ENCODE assay signal across 1 cellular context in genomic region chr19:41397086-41398041, GRCh38.
A peak's percentile ranks its signal among the peaks of the same experiment; 100 is the strongest.
TF ChIP-seq lines count a peak whose summit lies in the region.

Gene BCKDHA (plus strand): TSS chr19:41397818. CDS start chr19:41397828, 10 bp downstream.
Gene EXOSC5 (minus strand): TSS chr19:41397359. CDS start chr19:41397328, 31 bp downstream.

TF ChIP-seq in HepG2, 621 proteins besides CTCF, POLR2A, EP300 and RAD21 (continued from another document and continues in another):
- TF ChIP-seq AKNA (CRISPR knock-in tag; IDR thresholded peaks at IDR 0.05; ENCODE audit: borderline replicate concordance), result no peak; the same call in 1 of the 2 replicates
- 0 out of 2 replicates have a peak, but pooled peaks have one; percentile 25 for TF ChIP-seq NCOA5 (CRISPR knock-in tag; IDR thresholded peaks at IDR 0.05)
- TF ChIP-seq ZNF292 (CRISPR knock-in tag; IDR thresholded peaks at IDR 0.05; ENCODE audit: borderline replicate concordance, low read depth), result no peak
- TF ChIP-seq CEBPG (CRISPR knock-in tag; IDR thresholded peaks at IDR 0.05), result peak; percentile 33
- TF ChIP-seq PATZ1 (CRISPR knock-in tag; IDR thresholded peaks at IDR 0.05), result peak; percentile 42; the same call in 1 of the 2 replicates
- TF ChIP-seq, protein P1, sequence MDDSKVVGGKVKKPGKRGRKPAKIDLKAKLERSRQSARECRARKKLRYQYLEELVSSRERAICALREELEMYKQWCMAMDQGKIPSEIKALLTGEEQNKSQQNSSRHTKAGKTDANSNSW (CRISPR knock-in tag; IDR thresholded peaks at IDR 0.05; ENCODE audit: borderline replicate concordance), result no peak
- TF ChIP-seq ZNF724P (CRISPR knock-in tag; IDR thresholded peaks at IDR 0.05; ENCODE audit: borderline replicate concordance), result peak; percentile 86; the same call in 1 of the 2 replicates
- TF ChIP-seq GLI4 (CRISPR knock-in tag; IDR thresholded peaks at IDR 0.05; ENCODE audit: borderline replicate concordance), result no peak; the same call in 1 of the 2 replicates
- TF ChIP-seq, protein P2, sequence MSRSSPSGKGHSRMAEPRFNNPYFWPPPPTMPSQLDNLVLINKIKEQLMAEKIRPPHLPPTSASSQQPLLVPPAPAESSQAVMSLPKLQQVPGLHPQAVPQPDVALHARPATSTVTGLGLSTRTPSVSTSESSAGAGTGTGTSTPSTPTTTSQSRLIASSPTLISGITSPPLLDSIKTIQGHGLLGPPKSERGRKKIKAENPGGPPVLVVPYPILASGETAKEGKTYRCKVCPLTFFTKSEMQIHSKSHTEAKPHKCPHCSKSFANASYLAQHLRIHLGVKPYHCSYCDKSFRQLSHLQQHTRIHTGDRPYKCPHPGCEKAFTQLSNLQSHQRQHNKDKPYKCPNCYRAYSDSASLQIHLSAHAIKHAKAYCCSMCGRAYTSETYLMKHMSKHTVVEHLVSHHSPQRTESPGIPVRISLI (CRISPR knock-in tag; IDR thresholded peaks at IDR 0.05; ENCODE audit: borderline replicate concordance), result no peak
- no peak for TF ChIP-seq RELA (CRISPR knock-in tag; IDR thresholded peaks at IDR 0.05)
- TF ChIP-seq ATF2 (CRISPR knock-in tag; IDR thresholded peaks at IDR 0.05), result 0 out of 2 replicates have a peak, but pooled peaks have one; percentile 39
- no peak for TF ChIP-seq ZNF326 (CRISPR knock-in tag; IDR thresholded peaks at IDR 0.05; ENCODE audit: borderline replicate concordance)
- TF ChIP-seq, protein P3, sequence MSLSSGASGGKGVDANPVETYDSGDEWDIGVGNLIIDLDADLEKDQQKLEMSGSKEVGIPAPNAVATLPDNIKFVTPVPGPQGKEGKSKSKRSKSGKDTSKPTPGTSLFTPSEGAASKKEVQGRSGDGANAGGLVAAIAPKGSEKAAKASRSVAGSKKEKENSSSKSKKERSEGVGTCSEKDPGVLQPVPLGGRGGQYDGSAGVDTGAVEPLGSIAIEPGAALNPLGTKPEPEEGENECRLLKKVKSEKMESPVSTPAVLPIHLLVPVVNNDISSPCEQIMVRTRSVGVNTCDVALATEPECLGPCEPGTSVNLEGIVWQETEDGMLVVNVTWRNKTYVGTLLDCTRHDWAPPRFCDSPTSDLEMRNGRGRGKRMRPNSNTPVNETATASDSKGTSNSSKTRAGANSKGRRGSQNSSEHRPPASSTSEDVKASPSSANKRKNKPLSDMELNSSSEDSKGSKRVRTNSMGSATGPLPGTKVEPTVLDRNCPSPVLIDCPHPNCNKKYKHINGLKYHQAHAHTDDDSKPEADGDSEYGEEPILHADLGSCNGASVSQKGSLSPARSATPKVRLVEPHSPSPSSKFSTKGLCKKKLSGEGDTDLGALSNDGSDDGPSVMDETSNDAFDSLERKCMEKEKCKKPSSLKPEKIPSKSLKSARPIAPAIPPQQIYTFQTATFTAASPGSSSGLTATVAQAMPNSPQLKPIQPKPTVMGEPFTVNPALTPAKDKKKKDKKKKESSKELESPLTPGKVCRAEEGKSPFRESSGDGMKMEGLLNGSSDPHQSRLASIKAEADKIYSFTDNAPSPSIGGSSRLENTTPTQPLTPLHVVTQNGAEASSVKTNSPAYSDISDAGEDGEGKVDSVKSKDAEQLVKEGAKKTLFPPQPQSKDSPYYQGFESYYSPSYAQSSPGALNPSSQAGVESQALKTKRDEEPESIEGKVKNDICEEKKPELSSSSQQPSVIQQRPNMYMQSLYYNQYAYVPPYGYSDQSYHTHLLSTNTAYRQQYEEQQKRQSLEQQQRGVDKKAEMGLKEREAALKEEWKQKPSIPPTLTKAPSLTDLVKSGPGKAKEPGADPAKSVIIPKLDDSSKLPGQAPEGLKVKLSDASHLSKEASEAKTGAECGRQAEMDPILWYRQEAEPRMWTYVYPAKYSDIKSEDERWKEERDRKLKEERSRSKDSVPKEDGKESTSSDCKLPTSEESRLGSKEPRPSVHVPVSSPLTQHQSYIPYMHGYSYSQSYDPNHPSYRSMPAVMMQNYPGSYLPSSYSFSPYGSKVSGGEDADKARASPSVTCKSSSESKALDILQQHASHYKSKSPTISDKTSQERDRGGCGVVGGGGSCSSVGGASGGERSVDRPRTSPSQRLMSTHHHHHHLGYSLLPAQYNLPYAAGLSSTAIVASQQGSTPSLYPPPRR (CRISPR knock-in tag; IDR thresholded peaks at IDR 0.05; ENCODE audit: borderline replicate concordance), result no peak
- TF ChIP-seq, protein P4, sequence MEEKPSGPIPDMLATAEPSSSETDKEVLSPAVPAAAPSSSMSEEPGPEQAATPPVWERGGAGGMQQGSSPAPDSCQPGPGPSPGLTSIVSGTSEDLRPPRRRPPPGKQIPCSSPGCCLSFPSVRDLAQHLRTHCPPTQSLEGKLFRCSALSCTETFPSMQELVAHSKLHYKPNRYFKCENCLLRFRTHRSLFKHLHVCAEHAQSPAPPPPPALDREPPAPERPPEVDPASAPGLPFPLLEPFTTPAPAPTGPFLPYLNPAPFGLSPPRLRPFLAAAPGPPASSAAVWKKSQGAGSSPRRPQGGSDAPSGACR (CRISPR knock-in tag; IDR thresholded peaks at IDR 0.05), result no peak; the same call in 1 of the 2 replicates
- peak; percentile 53 for TF ChIP-seq ZNF709 (CRISPR knock-in tag; IDR thresholded peaks at IDR 0.05)
- no peak for TF ChIP-seq ZNF75D (CRISPR knock-in tag; IDR thresholded peaks at IDR 0.05; ENCODE audit: borderline replicate concordance)
- TF ChIP-seq ZNF644 (CRISPR knock-in tag; IDR thresholded peaks at IDR 0.05; ENCODE audit: low read depth), result no peak
- TF ChIP-seq ARNTL (CRISPR knock-in tag; IDR thresholded peaks at IDR 0.05), result peak; percentile 94
- peak; percentile 60; the same call in 1 of the 2 replicates for TF ChIP-seq GFI1 (CRISPR knock-in tag; IDR thresholded peaks at IDR 0.05; ENCODE audit: borderline replicate concordance)
- peak; percentile 66; the same call in 1 of the 2 replicates for TF ChIP-seq ATF1 (CRISPR knock-in tag; IDR thresholded peaks at IDR 0.05)
- TF ChIP-seq ZNF776 (CRISPR knock-in tag; IDR thresholded peaks at IDR 0.05), result no peak
- TF ChIP-seq NONO (IDR thresholded peaks at IDR 0.05), result no peak
- peak; percentile 67; the same call in 1 of the 2 replicates for TF ChIP-seq NONO (CRISPR knock-in tag; conservative IDR thresholded peaks at IDR 0.05)
- TF ChIP-seq LCORL (IDR thresholded peaks at IDR 0.05), result peak; percentile 80; the same call in 1 of the 2 replicates
- TF ChIP-seq LCORL (CRISPR knock-in tag; IDR thresholded peaks at IDR 0.05), result peak; percentile 72; the same call in 1 of the 2 replicates
- TF ChIP-seq HES4 (CRISPR knock-in tag; IDR thresholded peaks at IDR 0.05; ENCODE audit: borderline replicate concordance), result peak; percentile 73; the same call in 1 of the 2 replicates
- TF ChIP-seq, protein P5, sequence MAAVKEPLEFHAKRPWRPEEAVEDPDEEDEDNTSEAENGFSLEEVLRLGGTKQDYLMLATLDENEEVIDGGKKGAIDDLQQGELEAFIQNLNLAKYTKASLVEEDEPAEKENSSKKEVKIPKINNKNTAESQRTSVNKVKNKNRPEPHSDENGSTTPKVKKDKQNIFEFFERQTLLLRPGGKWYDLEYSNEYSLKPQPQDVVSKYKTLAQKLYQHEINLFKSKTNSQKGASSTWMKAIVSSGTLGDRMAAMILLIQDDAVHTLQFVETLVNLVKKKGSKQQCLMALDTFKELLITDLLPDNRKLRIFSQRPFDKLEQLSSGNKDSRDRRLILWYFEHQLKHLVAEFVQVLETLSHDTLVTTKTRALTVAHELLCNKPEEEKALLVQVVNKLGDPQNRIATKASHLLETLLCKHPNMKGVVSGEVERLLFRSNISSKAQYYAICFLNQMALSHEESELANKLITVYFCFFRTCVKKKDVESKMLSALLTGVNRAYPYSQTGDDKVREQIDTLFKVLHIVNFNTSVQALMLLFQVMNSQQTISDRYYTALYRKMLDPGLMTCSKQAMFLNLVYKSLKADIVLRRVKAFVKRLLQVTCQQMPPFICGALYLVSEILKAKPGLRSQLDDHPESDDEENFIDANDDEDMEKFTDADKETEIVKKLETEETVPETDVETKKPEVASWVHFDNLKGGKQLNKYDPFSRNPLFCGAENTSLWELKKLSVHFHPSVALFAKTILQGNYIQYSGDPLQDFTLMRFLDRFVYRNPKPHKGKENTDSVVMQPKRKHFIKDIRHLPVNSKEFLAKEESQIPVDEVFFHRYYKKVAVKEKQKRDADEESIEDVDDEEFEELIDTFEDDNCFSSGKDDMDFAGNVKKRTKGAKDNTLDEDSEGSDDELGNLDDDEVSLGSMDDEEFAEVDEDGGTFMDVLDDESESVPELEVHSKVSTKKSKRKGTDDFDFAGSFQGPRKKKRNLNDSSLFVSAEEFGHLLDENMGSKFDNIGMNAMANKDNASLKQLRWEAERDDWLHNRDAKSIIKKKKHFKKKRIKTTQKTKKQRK (IDR thresholded peaks at IDR 0.05; ENCODE audit: low read length), result no peak
- TF ChIP-seq EEA1 (CRISPR knock-in tag; IDR thresholded peaks at IDR 0.05; ENCODE audit: borderline replicate concordance), result 0 out of 2 replicates have a peak, but pooled peaks have one; percentile 18
- TF ChIP-seq, protein P6, sequence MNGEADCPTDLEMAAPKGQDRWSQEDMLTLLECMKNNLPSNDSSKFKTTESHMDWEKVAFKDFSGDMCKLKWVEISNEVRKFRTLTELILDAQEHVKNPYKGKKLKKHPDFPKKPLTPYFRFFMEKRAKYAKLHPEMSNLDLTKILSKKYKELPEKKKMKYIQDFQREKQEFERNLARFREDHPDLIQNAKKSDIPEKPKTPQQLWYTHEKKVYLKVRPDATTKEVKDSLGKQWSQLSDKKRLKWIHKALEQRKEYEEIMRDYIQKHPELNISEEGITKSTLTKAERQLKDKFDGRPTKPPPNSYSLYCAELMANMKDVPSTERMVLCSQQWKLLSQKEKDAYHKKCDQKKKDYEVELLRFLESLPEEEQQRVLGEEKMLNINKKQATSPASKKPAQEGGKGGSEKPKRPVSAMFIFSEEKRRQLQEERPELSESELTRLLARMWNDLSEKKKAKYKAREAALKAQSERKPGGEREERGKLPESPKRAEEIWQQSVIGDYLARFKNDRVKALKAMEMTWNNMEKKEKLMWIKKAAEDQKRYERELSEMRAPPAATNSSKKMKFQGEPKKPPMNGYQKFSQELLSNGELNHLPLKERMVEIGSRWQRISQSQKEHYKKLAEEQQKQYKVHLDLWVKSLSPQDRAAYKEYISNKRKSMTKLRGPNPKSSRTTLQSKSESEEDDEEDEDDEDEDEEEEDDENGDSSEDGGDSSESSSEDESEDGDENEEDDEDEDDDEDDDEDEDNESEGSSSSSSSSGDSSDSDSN (CRISPR knock-in tag; IDR thresholded peaks at IDR 0.05), result no peak
- TF ChIP-seq MEIS1 (CRISPR knock-in tag; IDR thresholded peaks at IDR 0.05; ENCODE audit: borderline replicate concordance), result no peak
- TF ChIP-seq ZBTB7B (CRISPR knock-in tag; IDR thresholded peaks at IDR 0.05), result no peak
- no peak for TF ChIP-seq PHB2 (IDR thresholded peaks at IDR 0.05; ENCODE audit: partially characterized antibody)
- peak; percentile 60 for TF ChIP-seq ZSCAN31 (CRISPR knock-in tag; IDR thresholded peaks at IDR 0.05; ENCODE audit: low read depth)
- TF ChIP-seq ZNF496 (CRISPR knock-in tag; IDR thresholded peaks at IDR 0.05; ENCODE audit: insufficient replicate concordance), result no peak
